ENCODE assay signal across 2 cellular contexts in the genomic region with DNA sequence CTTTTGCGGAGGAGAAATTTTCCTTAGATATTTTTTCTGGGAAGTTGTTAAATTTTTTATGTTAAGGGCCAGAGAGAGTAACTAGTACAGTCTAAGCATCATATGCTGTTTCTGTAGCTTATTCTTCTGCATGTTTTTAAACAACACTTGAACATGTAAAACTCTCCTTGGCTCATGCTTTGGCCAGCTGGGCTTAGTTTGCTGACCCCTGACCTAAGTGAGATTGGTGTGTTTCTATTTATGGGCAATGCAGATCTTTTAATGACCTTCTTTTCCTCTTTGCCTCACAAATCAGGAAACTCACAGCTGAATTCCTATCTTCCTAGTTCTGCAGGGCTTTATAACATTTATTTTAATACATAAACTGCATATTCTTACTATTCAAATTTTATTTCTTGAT.
TF ChIP-seq lines count a peak whose summit lies in the region.

No MANE protein-coding gene starts in this region.

TF ChIP-seq in liver, 16 proteins besides CTCF, POLR2A, EP300 and RAD21:
- TF ChIP-seq ZBTB33 (IDR thresholded peaks at IDR 0.05) (no peak), YY1 (IDR thresholded peaks at IDR 0.05) (no peak), JUND (IDR thresholded peaks at IDR 0.05) (no peak), NR2F2 (IDR thresholded peaks at IDR 0.05) (peak; percentile 88)

TF ChIP-seq in HepG2, 621 proteins besides CTCF, POLR2A, EP300 and RAD21 (continued from another document):
- TF ChIP-seq, protein P1, sequence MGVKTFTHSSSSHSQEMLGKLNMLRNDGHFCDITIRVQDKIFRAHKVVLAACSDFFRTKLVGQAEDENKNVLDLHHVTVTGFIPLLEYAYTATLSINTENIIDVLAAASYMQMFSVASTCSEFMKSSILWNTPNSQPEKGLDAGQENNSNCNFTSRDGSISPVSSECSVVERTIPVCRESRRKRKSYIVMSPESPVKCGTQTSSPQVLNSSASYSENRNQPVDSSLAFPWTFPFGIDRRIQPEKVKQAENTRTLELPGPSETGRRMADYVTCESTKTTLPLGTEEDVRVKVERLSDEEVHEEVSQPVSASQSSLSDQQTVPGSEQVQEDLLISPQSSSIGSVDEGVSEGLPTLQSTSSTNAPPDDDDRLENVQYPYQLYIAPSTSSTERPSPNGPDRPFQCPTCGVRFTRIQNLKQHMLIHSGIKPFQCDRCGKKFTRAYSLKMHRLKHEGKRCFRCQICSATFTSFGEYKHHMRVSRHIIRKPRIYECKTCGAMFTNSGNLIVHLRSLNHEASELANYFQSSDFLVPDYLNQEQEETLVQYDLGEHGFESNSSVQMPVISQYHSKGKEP (CRISPR knock-in tag; IDR thresholded peaks at IDR 0.05) = no peak
- TF ChIP-seq ZNF468 (CRISPR knock-in tag; IDR thresholded peaks at IDR 0.05) = no peak
- TF ChIP-seq ZNF503 (CRISPR knock-in tag; IDR thresholded peaks at IDR 0.05) = no peak
- TF ChIP-seq, protein P2, sequence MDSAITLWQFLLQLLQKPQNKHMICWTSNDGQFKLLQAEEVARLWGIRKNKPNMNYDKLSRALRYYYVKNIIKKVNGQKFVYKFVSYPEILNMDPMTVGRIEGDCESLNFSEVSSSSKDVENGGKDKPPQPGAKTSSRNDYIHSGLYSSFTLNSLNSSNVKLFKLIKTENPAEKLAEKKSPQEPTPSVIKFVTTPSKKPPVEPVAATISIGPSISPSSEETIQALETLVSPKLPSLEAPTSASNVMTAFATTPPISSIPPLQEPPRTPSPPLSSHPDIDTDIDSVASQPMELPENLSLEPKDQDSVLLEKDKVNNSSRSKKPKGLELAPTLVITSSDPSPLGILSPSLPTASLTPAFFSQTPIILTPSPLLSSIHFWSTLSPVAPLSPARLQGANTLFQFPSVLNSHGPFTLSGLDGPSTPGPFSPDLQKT (CRISPR knock-in tag; IDR thresholded peaks at IDR 0.05; ENCODE audit: borderline replicate concordance) = no peak
- no peak for TF ChIP-seq ZNF205 (CRISPR knock-in tag; IDR thresholded peaks at IDR 0.05)
- TF ChIP-seq ZNF30 (CRISPR knock-in tag; IDR thresholded peaks at IDR 0.05) = no peak
- no peak for TF ChIP-seq HNF4A (CRISPR knock-in tag; IDR thresholded peaks at IDR 0.05)
